8 cellular contexts compared by ENCODE assay signal in the genomic region with DNA sequence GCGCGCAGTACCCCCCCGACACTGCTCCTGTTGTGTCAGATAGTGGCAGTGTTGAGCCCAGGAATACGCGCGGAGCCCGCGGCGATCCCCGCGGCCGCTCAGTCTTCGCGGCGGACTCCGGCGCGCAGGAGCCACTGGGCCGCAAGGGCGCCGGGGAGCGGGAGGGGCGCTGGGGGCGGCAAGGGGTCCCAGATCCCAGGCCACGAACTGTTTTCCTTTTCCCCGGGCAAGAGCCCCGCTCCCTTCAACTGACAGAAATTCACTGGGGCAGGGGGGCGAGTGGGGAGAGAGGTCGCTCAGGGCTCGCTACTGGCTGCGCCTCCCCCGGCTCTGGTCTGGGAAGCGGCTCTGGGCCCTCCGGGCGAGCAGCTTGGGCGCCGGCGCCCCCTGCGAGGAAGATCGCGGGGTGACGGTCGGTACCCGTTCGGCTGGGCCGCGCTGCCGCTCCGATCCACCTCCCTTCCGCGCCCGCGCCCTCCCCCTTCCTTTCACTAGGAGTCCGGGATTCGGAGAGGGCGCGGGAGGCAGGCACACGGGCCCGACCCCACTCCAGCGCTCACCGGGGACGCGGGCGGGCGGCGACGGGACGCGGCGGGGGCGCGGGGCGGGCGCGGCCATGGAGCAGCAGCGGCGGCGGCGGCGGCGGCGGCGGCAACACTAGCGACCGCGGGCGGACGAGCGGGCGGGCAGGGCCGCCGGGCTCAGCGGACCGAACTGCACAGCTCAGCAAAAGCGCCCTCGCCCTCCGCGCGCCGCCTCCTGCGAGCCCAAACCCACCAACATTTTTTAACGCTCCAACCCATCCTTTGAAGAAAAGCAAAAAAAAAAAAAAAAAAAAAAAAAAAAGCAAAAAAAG. TPM values are rescaled to one million over a fixed set of nuclear protein-coding genes. Genes with fewer than 3 reads are reported as not detected.
DNase-seq lines count a peak whose midpoint lies in the region; ATAC-seq and TF ChIP-seq lines count a peak whose summit lies in the region.

No MANE protein-coding gene starts in this region.

- TF ChIP-seq CTCF in AG09309 (IDR thresholded peaks at IDR 0.05; ENCODE audit: control insufficient read depth, insufficient read depth, low read depth, low read length, missing control alignments), result peak; percentile 63
- TF ChIP-seq CTCF in choroid plexus epithelial cell (conservative IDR thresholded peaks at IDR 0.05; ENCODE audit: low read depth, low read length), result peak; percentile 73

- peak overlapping the region; percentile 81 for H3K4me3 ChIP-seq in AG09309 (ENCODE audit: control insufficient read depth, low read depth, low read length)
- H3K4me3 ChIP-seq in choroid plexus epithelial cell (ENCODE audit: low read depth, low read length), result peak overlapping the region; percentile 72

- DNase-seq in AG09309 (ENCODE audit: low read depth) (peak; percentile 57), NCI-H2171 (lab: John Stamatoyannopoulos, UW) (peak; percentile 85), choroid plexus epithelial cell (ENCODE audit: low read depth) (peak; percentile 93), left colon (peak; percentile 89)
- peak; percentile 33 for DNase-seq in activated CD4-positive, alpha-beta T cell treated with anti-CD3 and anti-CD28 coated beads for 1 hour
- DNase-seq in stimulated activated CD4-positive, alpha-beta T cell treated with anti-CD3 and anti-CD28 coated beads, Interleukin-1b, Interleukin-23, amount 100 ng/mL, for 24 hours (ENCODE audit: low read depth in 4 of 4, low spot score in 1 of 4), result peak; percentile 28 to 62 (median 45)

- intact Hi-C loops in left colon (cut with DNase I, micrococcal nuclease), result loop anchor here in 1 of 2 donors (5.0 kb wide), 2 partner anchors 218 to 533 kb away; no protein-coding TSS in a partner anchor

- peak; percentile 77 for ATAC-seq in GM18870 (IDR thresholded peaks at IDR 0.05; ENCODE audit: unreplicated experiment)
- ATAC-seq in HG03103 (IDR thresholded peaks at IDR 0.05; ENCODE audit: low read depth, unreplicated experiment), result peak; percentile 83
- ATAC-seq in left colon, result peak; percentile 96

RNA-seq across cellular contexts. Expression of a gene that starts 1.4 kb away (rescaled TPM):
- 10 to 100 TPM; 10.2 to 21.2 TPM for total RNA-seq in left colon

Comparison
In these comparisons a context has a peak if more than half of its experiments do, and no peak if none do; other contexts are left out.
1. Peak in every context shown above with its lines: DNase-seq, ATAC-seq and H3K4me3 ChIP-seq.
2. DNase-seq: peak in every context shown above with its lines; median percentile 93 in choroid plexus epithelial cell; 89 in left colon; 85 in NCI-H2171; 57 in AG09309; 45 in stimulated activated CD4-positive, alpha-beta T cell treated with anti-CD3 and anti-CD28 coated beads, Interleukin-1b, Interleukin-23, amount 100 ng/mL, for 24 hours; 33 in activated CD4-positive, alpha-beta T cell treated with anti-CD3 and anti-CD28 coated beads for 1 hour.